8 cellular contexts compared by ENCODE assay signal in the genomic region with DNA sequence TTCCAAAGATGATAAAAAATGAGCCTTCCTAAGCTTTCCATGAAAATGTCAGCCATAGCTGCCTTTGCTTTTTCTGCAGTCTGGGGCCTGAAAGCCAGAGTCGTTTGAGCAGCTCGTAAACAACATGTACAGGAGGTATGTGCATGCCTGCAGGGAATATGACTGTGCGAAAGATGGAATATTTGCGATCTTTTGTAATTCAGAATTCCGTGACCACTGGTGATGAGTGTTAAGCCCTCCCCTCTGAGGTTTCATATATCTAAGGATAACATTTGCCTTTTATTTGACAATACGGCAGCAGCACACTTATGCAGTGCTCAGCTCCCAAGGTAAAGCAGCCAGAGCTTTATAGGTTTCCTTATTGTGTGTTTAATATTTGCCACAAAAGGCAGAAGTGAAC.
DNase-seq lines count a peak whose midpoint lies in the region; ATAC-seq and TF ChIP-seq lines count a peak whose summit lies in the region.
"Not testable (repeated sequence)": the region's sequence is repeated elsewhere in the genome, so short reads cannot be mapped to it uniquely, and the experiment has no call there.

No MANE protein-coding gene starts in this region.

- not testable (repeated sequence) for H3K4me3 Mint-ChIP-seq in MCF 10A (ENCODE audit: unreplicated experiment); endodermal cell; type B pancreatic cell

- H3K4ac ChIP-seq in IMR-90 (ENCODE audit: low read depth, low read length) = not testable (repeated sequence)

- not testable (repeated sequence) for H3K14ac ChIP-seq in IMR-90 (replicated peaks; ENCODE audit: low read depth, low read length)

- H2BK5ac ChIP-seq in IMR-90 (ENCODE audit: low read depth, low read length, poor library complexity, severe bottlenecking) = not testable (repeated sequence)

- H3K4me2 ChIP-seq in IMR-90 (ENCODE audit: low read depth, low read length) = not testable (repeated sequence)

- not testable (repeated sequence) for H3K27ac Mint-ChIP-seq in MCF 10A (ENCODE audit: low read depth, unreplicated experiment); endodermal cell
- peak overlapping the region; percentile 71 for H3K27ac Mint-ChIP-seq in type B pancreatic cell

- H3K4me3 ChIP-seq in IMR-90 (ENCODE audit: insufficient read depth, low read depth, low read length); endodermal cell (ENCODE audit: low read length): not testable (repeated sequence)

- POLR2A ChIA-PET in IMR-90 (lab: Charles Lee; ENCODE audit: unreplicated experiment); MCF 10A (lab: Yijun Ruan, JAX): not testable (repeated sequence)

- not testable (repeated sequence) for H3K9me3 Mint-ChIP-seq in MCF 10A (ENCODE audit: unreplicated experiment); endodermal cell; type B pancreatic cell

- not testable (repeated sequence) for H3K18ac ChIP-seq in IMR-90 (ENCODE audit: low read depth, low read length)

- not testable (repeated sequence) for H2AK9ac ChIP-seq in IMR-90 (replicated peaks; ENCODE audit: low read depth, low read length, poor library complexity)

- H4K91ac ChIP-seq in IMR-90 (ENCODE audit: insufficient read depth, low read depth, low read length) = not testable (repeated sequence)

- not testable (repeated sequence) for H2BK15ac ChIP-seq in IMR-90 (ENCODE audit: low read depth, low read length)

- intact Hi-C loops in IMR-90 (cut with micrococcal nuclease); MCF 10A (cut with micrococcal nuclease): not testable (repeated sequence)

- BruUV-seq in IMR-90 (replicated peaks; lab: Mats Ljungman, UMichigan); MCF 10A (replicated peaks; lab: Mats Ljungman, UMichigan): not testable (repeated sequence)

- not testable (repeated sequence) for H2AK5ac ChIP-seq in IMR-90 (ENCODE audit: low read depth, low read length)

- peaks cover 13% of the 10 kb centered on the region for H3K27me3 Mint-ChIP-seq in MCF 10A (ENCODE audit: insufficient read depth, unreplicated experiment)
- H3K27me3 Mint-ChIP-seq in endodermal cell (ENCODE audit: insufficient read depth); type B pancreatic cell: not testable (repeated sequence)

- not testable (repeated sequence) for H3K27me3 ChIP-seq in IMR-90 (ENCODE audit: control insufficient read depth, insufficient read depth, low read length); endodermal cell (ENCODE audit: control insufficient read depth, insufficient read depth, low read length, poor library complexity, severe bottlenecking); foreskin keratinocyte

- not testable (repeated sequence) for H4K8ac ChIP-seq in IMR-90 (ENCODE audit: low read depth in 2 of 2, low read length in 2 of 2)

- H2BK20ac ChIP-seq in IMR-90 (ENCODE audit: low read depth, low read length) = not testable (repeated sequence)

- H3K36me3 Mint-ChIP-seq in MCF 10A (ENCODE audit: insufficient read depth, unreplicated experiment); endodermal cell (ENCODE audit: low read depth); type B pancreatic cell: not testable (repeated sequence)

- not testable (repeated sequence) for H3K4me1 ChIP-seq in IMR-90 (ENCODE audit: control insufficient read depth, insufficient read depth, low read length); endodermal cell (ENCODE audit: control insufficient read depth, insufficient read depth, low read length); foreskin keratinocyte

- TF ChIP-seq CTCF in IMR-90 (conservative IDR thresholded peaks at IDR 0.05; ENCODE audit: low read depth, low read length); MCF 10A (IDR thresholded peaks at IDR 0.05; ENCODE audit: unreplicated experiment); endodermal cell (conservative IDR thresholded peaks at IDR 0.05); foreskin keratinocyte (conservative IDR thresholded peaks at IDR 0.05); type B pancreatic cell (conservative IDR thresholded peaks at IDR 0.05): not testable (repeated sequence)

- H4K20me1 ChIP-seq in IMR-90 (ENCODE audit: insufficient read depth, low read length) = not testable (repeated sequence)

- H3K79me1 ChIP-seq in IMR-90 (ENCODE audit: low read depth in 1 of 2, low read length in 2 of 2) = not testable (repeated sequence)

- not testable (repeated sequence) for H3K23ac ChIP-seq in IMR-90 (ENCODE audit: low read depth, low read length)

- in situ Hi-C loops in IMR-90 (cut with MboI; ENCODE audit: low sequenced_read_pairs) = not testable (repeated sequence)

- H3K36me3 ChIP-seq in IMR-90 (ENCODE audit: control insufficient read depth, insufficient read depth, low read length); endodermal cell (ENCODE audit: control insufficient read depth, insufficient read depth, low read length): not testable (repeated sequence)

- CTCF ChIA-PET in IMR-90 (lab: Yijun Ruan, JAX); MCF 10A (lab: Yijun Ruan, JAX): not testable (repeated sequence)

- not testable (repeated sequence) for H3K9ac ChIP-seq in IMR-90 (ENCODE audit: low read depth, low read length); endodermal cell (ENCODE audit: extremely low read depth, low read length, poor library complexity, severe bottlenecking)

- TF ChIP-seq POLR2A in IMR-90 (IDR thresholded peaks at IDR 0.05; ENCODE audit: low read depth, low read length) = not testable (repeated sequence)

- not testable (repeated sequence) for H2AFZ ChIP-seq in IMR-90 (replicated peaks; ENCODE audit: low read length, poor library complexity)

- not testable (repeated sequence) for H3K56ac ChIP-seq in IMR-90 (ENCODE audit: extremely low read depth, insufficient read depth, low read length)

- dilution Hi-C loops in IMR-90 (cut with HindIII; ENCODE audit: low sequenced_read_pairs, unreplicated experiment) = not testable (repeated sequence)

- H3K27ac ChIP-seq in IMR-90 (ENCODE audit: insufficient read depth, low read length); endodermal cell (ENCODE audit: low read depth, low read length); foreskin keratinocyte: not testable (repeated sequence)

- not testable (repeated sequence) for H3K4me1 Mint-ChIP-seq in MCF 10A (ENCODE audit: insufficient read depth, unreplicated experiment); endodermal cell; type B pancreatic cell (ENCODE audit: unreplicated experiment)

- H2BK120ac ChIP-seq in IMR-90 (ENCODE audit: low read depth, low read length) = not testable (repeated sequence)

- H4K5ac ChIP-seq in IMR-90 (ENCODE audit: low read depth, low read length) = not testable (repeated sequence)

- not testable (repeated sequence) for TF ChIP-seq RAD21 in IMR-90 (IDR thresholded peaks at IDR 0.05; ENCODE audit: low read length)

- not testable (repeated sequence) for H3K9me1 ChIP-seq in IMR-90 (ENCODE audit: insufficient read depth, low read length)

- WGBS in IMR-90 (ENCODE audit: extremely low coverage in 2 of 2, insufficient read length in 1 of 2), 2 experiments = no CpG with 5 or more reads among the region's 6 CpGs
- WGBS in endodermal cell (ENCODE audit: insufficient coverage in 1 of 2, insufficient read length in 1 of 2), 2 experiments = 84% methylated on average over 5 of the region's 6 CpGs; no CpG with 5 or more reads in 1 of the 2 experiments

- H3K9me3 ChIP-seq in IMR-90 (ENCODE audit: control insufficient read depth, insufficient read depth, low read length); endodermal cell (ENCODE audit: control insufficient read depth, low read length): not testable (repeated sequence)

- DNase-seq in EH (ENCODE audit: low read depth) (peak; percentile 39), H4 (ENCODE audit: low spot score) (peak; percentile 10), RPMI7951 (ENCODE audit: low read depth) (peak; percentile 4), MCF 10A (ENCODE audit: unreplicated experiment) (peak; percentile 14), endodermal cell (peak; percentile 4), foreskin keratinocyte (peak in 1 of 2 donors; percentile 26)
- not testable (repeated sequence) for DNase-seq in IMR-90; type B pancreatic cell (ENCODE audit: extremely low spot score, unreplicated experiment)

- ATAC-seq in IMR-90 (ENCODE audit: low read depth) (peak; percentile 11; the same call in 1 of the 2 replicates), foreskin keratinocyte (peak; percentile 80)
